Comparison of ENCODE assay signal across 8 cellular contexts in genomic region chr3:127574880-127575878, GRCh38. TPM values are rescaled to one million over a fixed set of nuclear protein-coding genes. Genes with fewer than 3 reads are reported as not detected.
DNase-seq lines count a peak whose midpoint lies in the region; ATAC-seq and TF ChIP-seq lines count a peak whose summit lies in the region.

No MANE protein-coding gene starts in this region.

- peak overlapping the region; percentile 36 for H3K27ac Mint-ChIP-seq in activated B cell treated with CpG ODN at 0.5 μM for 24 hours

- ATAC-seq in GM19035 (IDR thresholded peaks at IDR 0.05; ENCODE audit: unreplicated experiment) (peak; percentile 76), HG03280 (IDR thresholded peaks at IDR 0.05; ENCODE audit: unreplicated experiment) (peak; percentile 77), activated B cell treated with CpG ODN at 0.5 μM for 24 hours (ENCODE audit: low read depth) (peak; percentile 99)

- no peak overlapping the region for H3K4me3 ChIP-seq in AG10803 (ENCODE audit: low read length)

- H3K4me3 Mint-ChIP-seq in activated B cell treated with CpG ODN at 0.5 μM for 24 hours: no peak overlapping the region

- DNase-seq in AG10803 (ENCODE audit: low read depth) (peak; percentile 90), NCI-H226 (peak; percentile 84), activated B cell treated with CpG ODN at 0.5 μM for 24 hours (peak; percentile 83), T47D (ENCODE audit: low read depth in 1 of 2, low spot score in 1 of 2) (peak; percentile 95 to 99), islet precursor cell (peak; percentile 94)
- peak; percentile 65 to 69 for DNase-seq in stimulated activated CD4-positive, alpha-beta T cell treated with anti-CD3 and anti-CD28 coated beads, Interleukin-1b, Interleukin-23, amount 100 ng/mL, for 1 hour (ENCODE audit: low read depth in 2 of 2)

- in situ Hi-C loops in T47D (cut with HindIII; ENCODE audit: low pct_unique_long_range_greater_than_20kb, low sequenced_read_pairs): no loop called here

- H3K9me3 Mint-ChIP-seq in activated B cell treated with CpG ODN at 0.5 μM for 24 hours: no peaks in the 10 kb centered on the region

- H3K36me3 Mint-ChIP-seq in activated B cell treated with CpG ODN at 0.5 μM for 24 hours (ENCODE audit: low read depth): peaks cover 38% of the 10 kb centered on the region

- intact Hi-C loops in activated B cell treated with CpG ODN at 0.5 μM for 24 hours (cut with micrococcal nuclease): loop anchor here (1.0 to 5.0 kb wide), 9 partner anchors 15 to 558 kb away; partner anchors contain the start of genes ABTB1, SEC61A1 and TPRA1

- H3K4me1 Mint-ChIP-seq in activated B cell treated with CpG ODN at 0.5 μM for 24 hours: peaks cover 9% of the 10 kb centered on the region

- no peaks in the 10 kb centered on the region for H3K27me3 Mint-ChIP-seq in activated B cell treated with CpG ODN at 0.5 μM for 24 hours

- POLR2A ChIA-PET in activated B cell treated with CpG ODN at 0.5 μM for 24 hours (lab: Charles Lee): interaction anchor here (0.5 to 1.7 kb wide), 3 partner anchors 16 to 266 kb away, joined by 4 to 8 read pairs (median 4); partner anchors contain the start of gene MCM2

- TF ChIP-seq CTCF in AG10803 (conservative IDR thresholded peaks at IDR 0.05; ENCODE audit: low read length): peak; percentile 91
- TF ChIP-seq CTCF in activated B cell treated with CpG ODN at 0.5 μM for 24 hours (IDR thresholded peaks at IDR 0.05): no peak

- CTCF ChIA-PET in activated B cell treated with CpG ODN at 0.5 μM for 24 hours (lab: Charles Lee): interaction anchor here (0.6 to 2.2 kb wide), 33 partner anchors 8 to 558 kb away, joined by 3 to 14 read pairs (median 3); partner anchors contain the start of genes MCM2 and TPRA1

RNA-seq across cellular contexts. Expression of gene TPRA1, which starts 15.4 kb away (rescaled TPM):
- total RNA-seq in activated B cell treated with CpG ODN at 0.5 μM for 24 hours: 17.5 and 18.3 TPM in 2 replicates

RNA-seq across cellular contexts. Expression of gene MCM2, which starts 23.0 kb away (rescaled TPM):
- 44.4 and 45.6 TPM in 2 replicates for total RNA-seq in activated B cell treated with CpG ODN at 0.5 μM for 24 hours

RNA-seq across cellular contexts. Expression of gene PODXL2, which starts 53.8 kb away (rescaled TPM):
- 3.3 and 3.7 TPM in 2 replicates for total RNA-seq in activated B cell treated with CpG ODN at 0.5 μM for 24 hours
